In the genomic region with DNA sequence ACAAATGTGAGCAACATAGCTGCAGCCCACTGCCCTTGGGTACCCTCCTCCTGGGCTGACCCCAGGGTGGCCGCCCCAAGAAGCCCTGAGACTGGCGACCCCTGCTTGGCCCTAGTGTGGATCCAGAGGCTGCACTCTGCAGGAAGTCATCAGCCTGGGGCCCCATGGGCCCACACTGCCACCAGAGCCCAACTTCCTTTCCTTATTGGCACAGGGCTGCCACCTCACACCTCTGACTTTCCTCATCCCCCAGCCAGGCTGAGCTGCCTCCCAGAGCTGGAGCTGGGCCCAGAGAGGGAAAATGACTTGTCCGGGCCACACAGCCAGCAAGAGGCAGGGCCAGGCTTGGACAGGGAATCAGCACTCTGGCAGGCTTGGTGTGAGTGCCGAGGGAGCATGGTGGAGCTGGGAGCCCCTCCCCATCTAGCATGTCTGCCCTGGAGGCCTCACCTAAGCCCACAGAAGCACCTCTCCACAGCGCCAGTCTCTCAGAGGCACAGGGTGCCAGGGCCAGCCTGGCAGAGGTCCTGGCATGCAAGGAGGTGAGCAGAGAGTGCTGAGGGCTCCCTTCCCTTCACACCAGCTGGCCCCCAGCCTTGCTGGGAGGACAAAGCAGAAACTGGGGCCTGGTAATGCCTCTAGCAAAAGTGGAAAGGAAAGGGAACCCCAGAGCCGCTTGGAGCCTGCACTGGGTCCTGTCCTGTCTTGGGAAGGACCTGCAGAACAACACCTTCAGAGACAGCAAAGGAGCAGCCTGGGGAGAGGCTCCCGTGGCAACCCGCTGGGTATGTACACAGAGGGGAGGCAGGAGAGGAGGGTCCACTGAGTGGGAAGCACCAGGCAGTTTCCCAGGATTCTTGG, we compare ENCODE assay signal across 12 cellular contexts. TPM values are rescaled to one million over a fixed set of nuclear protein-coding genes. Genes with fewer than 3 reads are reported as not detected.
A peak's percentile ranks its signal among the peaks of the same experiment; 100 is the strongest.
DNase-seq lines count a peak whose midpoint lies in the region; TF ChIP-seq lines count a peak whose summit lies in the region.
"Had no signal": no experiment of that assay in that cellular context is flagged by ENCODE, and none has a peak within 500 bp of the region (broad histone marks: within the 10 kb centered on the region; RNA-seq: fewer than 3 reads in every experiment).

No MANE protein-coding gene starts in this region.

- H3K4me3 ChIP-seq in fibroblast of the aortic adventitia (ENCODE audit: low read depth, low read length) (no peak overlapping the region), stomach (no peak overlapping the region), smooth muscle cell (no peak overlapping the region)
- H3K4me3 ChIP-seq: testis had no signal

- no peak overlapping the region for H3K4me2 ChIP-seq in smooth muscle cell

- no peaks in the 10 kb centered on the region for H3F3A ChIP-seq in smooth muscle cell (ENCODE audit: low read depth)

- no peak for TF ChIP-seq EP300 in stomach (IDR thresholded peaks at IDR 0.05)

- no peak for TF ChIP-seq POLR2A in stomach (IDR thresholded peaks at IDR 0.05)

- no peaks in the 10 kb centered on the region for H3K9me3 ChIP-seq in stomach
- no peaks in the 10 kb centered on the region for H3K9me3 ChIP-seq in smooth muscle cell (replicated peaks; ENCODE audit: low read depth)
- H3K9me3 ChIP-seq: testis had no signal

- TF ChIP-seq CTCF in RWPE1 (conservative IDR thresholded peaks at IDR 0.05; ENCODE audit: low read depth) (no peak), fibroblast of the aortic adventitia (IDR thresholded peaks at IDR 0.05; ENCODE audit: insufficient read depth, low read length) (no peak), stomach (IDR thresholded peaks at IDR 0.05) (no peak), smooth muscle cell (IDR thresholded peaks at IDR 0.05; ENCODE audit: borderline replicate concordance, insufficient read depth, poor library complexity, severe bottlenecking) (no peak)

- 51 to 67% (median 60%) methylated on average over 5 to 8 of the region's 8 CpGs for whole genome bisulfite sequencing in stomach, 5 donors
- WGBS in smooth muscle cell (ENCODE audit: low lambda C conversion rate): 85% methylated on average over 8 of the region's 8 CpGs

- H3K9ac ChIP-seq in smooth muscle cell (ENCODE audit: low read depth): no peak overlapping the region

- H3K27ac ChIP-seq in RWPE1: peak overlapping the region; percentile 18; the same call in 1 of the 2 replicates
- no peak overlapping the region for H3K27ac ChIP-seq in stomach
- H3K27ac ChIP-seq in smooth muscle cell (ENCODE audit: low read depth): no peak overlapping the region
- H3K27ac ChIP-seq: testis had no signal

- H3K4me1 ChIP-seq in stomach (peaks cover 17 to 40% (median 31%) of the 10 kb centered on the region in 4 donors), smooth muscle cell (ENCODE audit: low read depth) (peaks cover 11% of the 10 kb centered on the region)

- DNase-seq in activated CD8-positive, alpha-beta memory T cell treated with anti-CD3 and anti-CD28 coated beads, Interleukin-2, amount 50 U/mL, for 48 hours: peak; percentile 48
- DNase-seq in activated CD8-positive, alpha-beta memory T cell treated with anti-CD3 and anti-CD28 coated beads for 24 hours: no peak
- DNase-seq in RWPE1 (ENCODE audit: low spot score) (no peak), fibroblast of the aortic adventitia (ENCODE audit: low read depth) (peak; percentile 31), stomach (peak; percentile 31), NCI-H146 (lab: John Stamatoyannopoulos, UW) (no peak), NCI-H748 (lab: John Stamatoyannopoulos, UW; ENCODE audit: unreplicated experiment) (no peak), smooth muscle cell (lab: John Stamatoyannopoulos, UW; ENCODE audit: unreplicated experiment) (no peak)
- DNase-seq: activated CD4-positive, alpha-beta T cell treated with anti-CD3 and anti-CD28 coated beads for 1 hour; KBM-7; testis had no signal

- H4K20me1 ChIP-seq in smooth muscle cell (ENCODE audit: low read depth): no peaks in the 10 kb centered on the region

- H3K36me3 ChIP-seq in stomach: no peaks in the 10 kb centered on the region
- no peaks in the 10 kb centered on the region for H3K36me3 ChIP-seq in smooth muscle cell (ENCODE audit: low read depth)

- H3K27me3 ChIP-seq in stomach: peaks cover 0 to 92% (median 40%) of the 10 kb centered on the region in 3 donors
- H3K27me3 ChIP-seq in smooth muscle cell (ENCODE audit: low read depth): peaks cover 15% of the 10 kb centered on the region
- H3K27me3 ChIP-seq: testis had no signal

- POLR2A ChIA-PET in RWPE1 (lab: Yijun Ruan, JAX; ENCODE audit: low non-redundant PET): no interaction called here

- CTCF ChIA-PET in RWPE1 (lab: Yijun Ruan, JAX): no interaction called here

- intact Hi-C loops in stomach (cut with DNase I; ENCODE audit: low total_unique reads): no loop called here

- H2AFZ ChIP-seq in smooth muscle cell (ENCODE audit: low read depth): no peak overlapping the region

- no peaks in the 10 kb centered on the region for H3K79me2 ChIP-seq in smooth muscle cell (ENCODE audit: low read depth)

RNA-seq across cellular contexts. Expression of gene RAP1GAP, which starts 3.2 kb away (rescaled TPM):
- total RNA-seq in fibroblast of the aortic adventitia (ENCODE audit: low replicate concordance) (0.08 and 0.09 TPM in 2 replicates), stomach (100 to 1,000 TPM in 1 of 5 donors, 10 to 100 TPM in 4; 21.1 to 117 (median 60.6) TPM), smooth muscle cell (0.99 and 3.0 TPM in 2 replicates)
- polyA plus RNA-seq in stomach (10 to 100 TPM; 48.6 to 98.3 (median 57.9) TPM), smooth muscle cell (3.9 and 4.1 TPM in 2 replicates)
- total RNA-seq: dermis microvascular lymphatic vessel endothelial cell had no signal

Comparison
In these comparisons a context has a peak if more than half of its experiments do, and no peak if none do; other contexts are left out.
1. DNase-seq: peak in activated CD8-positive, alpha-beta memory T cell treated with anti-CD3 and anti-CD28 coated beads, Interleukin-2, amount 50 U/mL, for 48 hours (single experiment), fibroblast of the aortic adventitia (single experiment) and stomach (single experiment); none in activated CD8-positive, alpha-beta memory T cell treated with anti-CD3 and anti-CD28 coated beads for 24 hours (single experiment), RWPE1 (single experiment), NCI-H146 (single experiment), NCI-H748 (single experiment) and smooth muscle cell (single experiment).